In genomic region chr6:92497281-92497680, GRCh38 we compare ENCODE assay signal across 23 cellular contexts.
"Had no signal": no experiment of that assay in that cellular context is flagged by ENCODE, and none has a peak within 500 bp of the region (broad histone marks: within the 10 kb centered on the region; RNA-seq: fewer than 3 reads in every experiment).

No MANE protein-coding gene starts in this region.

- DNase-seq: naive thymus-derived CD8-positive, alpha-beta T cell; nephron progenitor cell; nucleus accumbens; pancreas; posterior cingulate gyrus; psoas muscle; right cardiac atrium; right lobe of liver; sigmoid colon; small intestine; stimulated activated CD4-positive, alpha-beta T cell treated with anti-CD3 and anti-CD28 coated beads, Interleukin-15, amount 100 ng/mL, for 24 hours; stimulated activated CD4-positive, alpha-beta T cell treated with anti-CD3 and anti-CD28 coated beads, Interleukin-2, amount 100 ng/mL, for 24 hours; stimulated activated CD4-positive, alpha-beta T cell treated with anti-CD3 and anti-CD28 coated beads, Interleukin-2, amount 100 ng/mL, for 48 hours; stimulated activated CD4-positive, alpha-beta T cell treated with anti-CD3 and anti-CD28 coated beads, Interleukin-4, amount 100 ng/mL, for 24 hours; stimulated activated naive B cell treated with anti-CD40 and anti-IgM and Interleukin-4, amounts not matched to agents 10 μg/mL and 1 μg/mL and 100 μg/mL, for 72 hours; stimulated activated naive CD4-positive, alpha-beta T cell treated with Interleukin-2 at 50 U/mL for 16 hours; stomach; thyroid gland; trophoblast cell; upper lobe of left lung; uterus had no signal

- FAIRE-seq: pancreas had no signal

- ATAC-seq: naive thymus-derived CD8-positive, alpha-beta T cell; natural killer cell treated with Interleukin-12 subunit alpha and Interleukin-12 subunit beta and Interleukin-15 and Interleukin-18, amount 100 ng/mL, for 72 hours; pancreas; psoas muscle; right cardiac atrium; right lobe of liver; stimulated activated effector memory CD8-positive, alpha-beta T cell treated with anti-CD3 and anti-CD28 coated beads, Interleukin-12 subunit alpha, Interleukin-12 subunit beta, amount 100 ng/mL, for 72 hours; stimulated activated naive B cell treated with anti-CD40 and anti-IgM and Interleukin-4, amounts not matched to agents 10 μg/mL and 1 μg/mL and 100 μg/mL, for 72 hours had no signal
